Comparison of ENCODE assay signal across 8 cellular contexts in genomic region chr17:40399185-40399584, GRCh38. TPM values are rescaled to one million over a fixed set of nuclear protein-coding genes. Genes with fewer than 3 reads are reported as not detected.
A peak's percentile ranks its signal among the peaks of the same experiment; 100 is the strongest.
DNase-seq lines count a peak whose midpoint lies in the region; ATAC-seq and TF ChIP-seq lines count a peak whose summit lies in the region.

No MANE protein-coding gene starts in this region.

- H3K9ac ChIP-seq in DND-41 (ENCODE audit: low read depth, low read length) (no peak overlapping the region), IMR-90 (ENCODE audit: low read depth, low read length) (no peak overlapping the region), fibroblast of lung (ENCODE audit: insufficient read depth, low read length) (no peak overlapping the region)

- ATAC-seq in DND-41 (ENCODE audit: insufficient read depth, low read depth) (peak; percentile 81), IMR-90 (ENCODE audit: low read depth) (peak; percentile 75), SK-N-SH treated with all-trans-retinoic acid at 6 μM for 48 hours (peak; percentile 87)

- H3K36me3 ChIP-seq in DND-41 (ENCODE audit: insufficient read depth, low read length) (peaks cover 100% of the 10 kb centered on the region), IMR-90 (ENCODE audit: control insufficient read depth, insufficient read depth, low read length) (peaks cover 2% of the 10 kb centered on the region; the same call in 1 of the 2 replicates), fibroblast of lung (ENCODE audit: control insufficient read depth, insufficient read depth, low read length) (peaks cover 7% of the 10 kb centered on the region)

- peaks cover 13% of the 10 kb centered on the region for H3K4me1 Mint-ChIP-seq in osteocyte (ENCODE audit: unreplicated experiment)

- H3K56ac ChIP-seq in IMR-90 (ENCODE audit: extremely low read depth, insufficient read depth, low read length) = no peak overlapping the region

- H3K9me3 ChIP-seq in DND-41 (ENCODE audit: insufficient read depth, low read length, severe bottlenecking) (no peaks in the 10 kb centered on the region), IMR-90 (ENCODE audit: control insufficient read depth, insufficient read depth, low read length) (no peaks in the 10 kb centered on the region), fibroblast of lung (ENCODE audit: control insufficient read depth, insufficient read depth, low read depth, low read length) (no peaks in the 10 kb centered on the region)

- no peaks in the 10 kb centered on the region for H3K36me3 Mint-ChIP-seq in osteocyte (ENCODE audit: unreplicated experiment)

- CTCF ChIA-PET in IMR-90 (lab: Yijun Ruan, JAX) = interaction anchor here (0.7 kb wide), 1 partner anchor 134 kb away, joined by 5 read pairs; no protein-coding TSS in a partner anchor

- no peak overlapping the region for H3K23ac ChIP-seq in IMR-90 (ENCODE audit: low read depth, low read length)

- H2BK20ac ChIP-seq in IMR-90 (ENCODE audit: low read depth, low read length) = no peak overlapping the region

- no peak overlapping the region for H2AFZ ChIP-seq in DND-41 (ENCODE audit: low read depth, low read length)
- H2AFZ ChIP-seq in IMR-90 (replicated peaks; ENCODE audit: low read length, poor library complexity) = no peak overlapping the region
- no peak overlapping the region for H2AFZ ChIP-seq in fibroblast of lung (ENCODE audit: low read length)

- H3K9me1 ChIP-seq in IMR-90 (ENCODE audit: insufficient read depth, low read length) = no peaks in the 10 kb centered on the region

- no peak overlapping the region for H2BK5ac ChIP-seq in IMR-90 (ENCODE audit: low read depth, low read length, poor library complexity, severe bottlenecking)

- H3K79me2 ChIP-seq in DND-41 (ENCODE audit: insufficient read depth, low read length) (peaks cover 36% of the 10 kb centered on the region), fibroblast of lung (ENCODE audit: control insufficient read depth, insufficient read depth, low read length) (no peaks in the 10 kb centered on the region)

- H3K79me1 ChIP-seq in IMR-90 (ENCODE audit: low read depth in 1 of 2, low read length in 2 of 2) = peaks cover 16 to 27% of the 10 kb centered on the region in 2 experiments

- no peaks in the 10 kb centered on the region for H3K9me3 Mint-ChIP-seq in osteocyte (ENCODE audit: unreplicated experiment)

- no peak overlapping the region for H2AK9ac ChIP-seq in IMR-90 (replicated peaks; ENCODE audit: low read depth, low read length, poor library complexity)

- no TSS peak for BruUV-seq in IMR-90 (replicated peaks; lab: Mats Ljungman, UMichigan)

- peak; percentile 59 for TF ChIP-seq RAD21 in IMR-90 (IDR thresholded peaks at IDR 0.05; ENCODE audit: low read length)

- H2AK5ac ChIP-seq in IMR-90 (ENCODE audit: low read depth, low read length) = no peak overlapping the region

- H4K8ac ChIP-seq in IMR-90 (ENCODE audit: low read depth in 2 of 2, low read length in 2 of 2) = peak overlapping the region in 1 of 2 experiments; percentile 67; a peak in 1 of 4 replicates

- peak; percentile 70 for TF ChIP-seq CTCF in DND-41 (IDR thresholded peaks at IDR 0.05; ENCODE audit: borderline replicate concordance, extremely low read depth, low read length, poor library complexity, severe bottlenecking)
- peak; percentile 65 for TF ChIP-seq CTCF in IMR-90 (conservative IDR thresholded peaks at IDR 0.05; ENCODE audit: low read depth, low read length)
- peak; percentile 48 to 58 for TF ChIP-seq CTCF in fibroblast of lung (conservative IDR thresholded peaks at IDR 0.05 in 1 of 2, IDR thresholded peaks at IDR 0.05 in 1 of 2; ENCODE audit: low read depth in 1 of 2, low read length in 2 of 2)
- peak; percentile 72 for TF ChIP-seq CTCF in osteocyte (IDR thresholded peaks at IDR 0.05)

- dilution Hi-C loops in IMR-90 (cut with HindIII; ENCODE audit: low sequenced_read_pairs, unreplicated experiment) = no loop called here

- no peak overlapping the region for H3K14ac ChIP-seq in IMR-90 (replicated peaks; ENCODE audit: low read depth, low read length)

- H3K4me1 ChIP-seq in DND-41 (ENCODE audit: insufficient read depth, low read length) (no peaks in the 10 kb centered on the region), IMR-90 (ENCODE audit: control insufficient read depth, insufficient read depth, low read length) (no peaks in the 10 kb centered on the region), fibroblast of lung (ENCODE audit: control insufficient read depth, extremely low read depth, insufficient read depth, low read length) (no peaks in the 10 kb centered on the region)

- H3K4me3 ChIP-seq in DND-41 (ENCODE audit: low read depth in 1 of 2, low read length in 2 of 2) = no peak overlapping the region
- no peak overlapping the region for H3K4me3 ChIP-seq in IMR-90 (ENCODE audit: insufficient read depth, low read depth, low read length)
- H3K4me3 ChIP-seq in fibroblast of lung (replicated peaks in 1 of 4; ENCODE audit: control extremely low read depth in 1 of 4, insufficient read depth in 1 of 4, low read depth in 3 of 4, low read length in 4 of 4) = no peak overlapping the region

- no CpG with 5 or more reads among the region's 4 CpGs for WGBS in IMR-90 (ENCODE audit: extremely low coverage in 2 of 2, insufficient read length in 1 of 2), 2 experiments

- H4K20me1 ChIP-seq in DND-41 (ENCODE audit: insufficient read depth, low read length) (no peaks in the 10 kb centered on the region; the same call in 1 of the 2 replicates), IMR-90 (ENCODE audit: insufficient read depth, low read length) (no peaks in the 10 kb centered on the region), fibroblast of lung (ENCODE audit: control insufficient read depth, extremely low read depth, insufficient read depth, low read length) (no peaks in the 10 kb centered on the region)

- H3K4ac ChIP-seq in IMR-90 (ENCODE audit: low read depth, low read length) = no peak overlapping the region

- no peak overlapping the region for H3K4me2 ChIP-seq in DND-41 (ENCODE audit: insufficient read depth, low read length)
- no peak overlapping the region for H3K4me2 ChIP-seq in IMR-90 (ENCODE audit: low read depth, low read length)
- H3K4me2 ChIP-seq in fibroblast of lung (ENCODE audit: extremely low read depth, insufficient read depth, low read length) = no peak overlapping the region

- no peak overlapping the region for H4K91ac ChIP-seq in IMR-90 (ENCODE audit: insufficient read depth, low read depth, low read length)

- DNase-seq in DND-41 (peak; percentile 28), IMR-90 (peak; percentile 74), fibroblast of lung (ENCODE audit: low read depth in 2 of 2) (peak; percentile 52 to 84), osteocyte (ENCODE audit: extremely low spot score, unreplicated experiment) (no peak), ureter (ENCODE audit: low spot score) (no peak), islet precursor cell (no peak), ecto neural progenitor cell (ENCODE audit: low spot score) (no peak)

- 0 out of 2 replicates have a peak overlapping the region, but pooled peaks have one; percentile 63 for H3K18ac ChIP-seq in IMR-90 (ENCODE audit: low read depth, low read length)

- H2BK15ac ChIP-seq in IMR-90 (ENCODE audit: low read depth, low read length) = no peak overlapping the region

- H3K4me3 Mint-ChIP-seq in osteocyte (ENCODE audit: unreplicated experiment) = no peak overlapping the region

- in situ Hi-C loops in IMR-90 (cut with MboI; ENCODE audit: low sequenced_read_pairs) = no loop called here

- no peaks in the 10 kb centered on the region for H3K27me3 Mint-ChIP-seq in osteocyte (ENCODE audit: unreplicated experiment)

- H3K27ac ChIP-seq in DND-41 (ENCODE audit: low read length) = no peak overlapping the region
- no peak overlapping the region for H3K27ac ChIP-seq in IMR-90 (ENCODE audit: insufficient read depth, low read length)
- no peak overlapping the region for H3K27ac ChIP-seq in fibroblast of lung (ENCODE audit: insufficient read depth, low read length)

- H4K5ac ChIP-seq in IMR-90 (ENCODE audit: low read depth, low read length) = no peak overlapping the region

- no peaks in the 10 kb centered on the region for H3K27me3 ChIP-seq in DND-41 (ENCODE audit: insufficient read depth, low read length, poor library complexity)
- H3K27me3 ChIP-seq in IMR-90 (ENCODE audit: control insufficient read depth, insufficient read depth, low read length) = no peaks in the 10 kb centered on the region
- H3K27me3 ChIP-seq in fibroblast of lung (ENCODE audit: control insufficient read depth, insufficient read depth, low read length) = no peaks in the 10 kb centered on the region

- POLR2A ChIA-PET in IMR-90 (lab: Charles Lee; ENCODE audit: unreplicated experiment) = interaction anchor here (0.7 kb wide), 1 partner anchor 182 kb away, joined by 5 read pairs; no protein-coding TSS in a partner anchor

- 0 out of 2 replicates have a peak overlapping the region, but pooled peaks have one; percentile 58 for H2BK120ac ChIP-seq in IMR-90 (ENCODE audit: low read depth, low read length)

- peak overlapping the region; percentile 18 for H3K27ac Mint-ChIP-seq in osteocyte (ENCODE audit: unreplicated experiment)

- TF ChIP-seq POLR2A in IMR-90 (IDR thresholded peaks at IDR 0.05; ENCODE audit: low read depth, low read length) = no peak

- intact Hi-C loops in IMR-90 (cut with micrococcal nuclease) = loop anchor here (1.0 kb wide), 3 partner anchors 77 to 161 kb away; no protein-coding TSS in a partner anchor

RNA-seq across cellular contexts. Expression of gene TOP2A, which starts 18.5 kb away (rescaled TPM):
- total RNA-seq in IMR-90 (2012; rRNA removed) (68.5 and 118 TPM in 2 replicates), fibroblast of lung (4.9 and 41.6 TPM in 2 replicates), osteocyte (41.9 and 43.3 TPM in 2 replicates), ureter (2.9 TPM)
- polyA plus RNA-seq in IMR-90 (2012; rRNA removed) (40.2 and 43.4 TPM in 2 replicates), fibroblast of lung (39.2 and 122 TPM in 2 replicates)
- 3.3 and 5.3 TPM in 2 replicates for polyA plus RNA-seq in IMR-90 (2012; cell fraction: cytosol; rRNA removed)
- polyA plus RNA-seq in IMR-90 (2012; cell fraction: nucleus; rRNA removed; ENCODE audit: low replicate concordance) = 2.7 and 19.5 TPM in 2 replicates
- polyA plus RNA-seq in fibroblast of lung (2012) = 30.2 and 100 TPM in 2 replicates
- 5.8 and 7.9 TPM in 2 replicates for polyA minus RNA-seq in fibroblast of lung (ENCODE audit: low replicate concordance)

RNA-seq across cellular contexts. Expression of gene GJD3, which starts 34.6 kb away (rescaled TPM):
- total RNA-seq in IMR-90 (2012; rRNA removed) = not detected in 2 replicates
- 0.10 and 0.39 TPM in 2 replicates for polyA plus RNA-seq in IMR-90 (2012; rRNA removed)
- 0.11 and 1.0 TPM in 2 replicates for polyA plus RNA-seq in IMR-90 (2012; cell fraction: cytosol; rRNA removed)
- polyA plus RNA-seq in IMR-90 (2012; cell fraction: nucleus; rRNA removed; ENCODE audit: low replicate concordance) = 0.80 and 0.91 TPM in 2 replicates
- 3.9 and 4.3 TPM in 2 replicates for total RNA-seq in fibroblast of lung
- polyA plus RNA-seq in fibroblast of lung = 0.16 and 0.99 TPM in 2 replicates
- 0.36 TPM in 1 of 2 replicates, not detected in the other for polyA plus RNA-seq in fibroblast of lung (2012)
- 0.63 TPM in 1 of 2 replicates, not detected in the other for polyA minus RNA-seq in fibroblast of lung (ENCODE audit: low replicate concordance)
- 0.40 TPM in 1 of 2 replicates, not detected in the other for total RNA-seq in osteocyte
- total RNA-seq in ureter = 2.0 TPM

RNA-seq across cellular contexts. Expression of gene IGFBP4, which starts 44.1 kb away (rescaled TPM):
- total RNA-seq in IMR-90 (2012; rRNA removed) (257 and 308 TPM in 2 replicates), fibroblast of lung (312 and 436 TPM in 2 replicates), osteocyte (2,074 and 2,132 TPM in 2 replicates), ureter (505 TPM)
- polyA plus RNA-seq in IMR-90 (2012; rRNA removed) (1,187 TPM in 2 replicates), fibroblast of lung (685 and 1,130 TPM in 2 replicates)
- polyA plus RNA-seq in IMR-90 (2012; cell fraction: cytosol; rRNA removed) = 1,397 and 1,707 TPM in 2 replicates
- polyA plus RNA-seq in IMR-90 (2012; cell fraction: nucleus; rRNA removed; ENCODE audit: low replicate concordance) = 452 and 510 TPM in 2 replicates
- 1,208 and 1,884 TPM in 2 replicates for polyA plus RNA-seq in fibroblast of lung (2012)
- 1,885 and 3,100 TPM in 2 replicates for polyA minus RNA-seq in fibroblast of lung (ENCODE audit: low replicate concordance)

Comparison
In these comparisons a context has a peak if more than half of its experiments do, and no peak if none do; other contexts are left out.
1. DNase-seq: peak in DND-41 (single experiment), IMR-90 (single experiment) and fibroblast of lung (2 of 2); none in osteocyte (single experiment), ureter (single experiment), islet precursor cell (single experiment) and ecto neural progenitor cell (single experiment).
2. Peak in every context shown above with its lines, with median percentiles within 50 percentile points of each other: ATAC-seq and CTCF ChIP-seq.